36 cellular contexts compared by ENCODE assay signal in the genomic region with DNA sequence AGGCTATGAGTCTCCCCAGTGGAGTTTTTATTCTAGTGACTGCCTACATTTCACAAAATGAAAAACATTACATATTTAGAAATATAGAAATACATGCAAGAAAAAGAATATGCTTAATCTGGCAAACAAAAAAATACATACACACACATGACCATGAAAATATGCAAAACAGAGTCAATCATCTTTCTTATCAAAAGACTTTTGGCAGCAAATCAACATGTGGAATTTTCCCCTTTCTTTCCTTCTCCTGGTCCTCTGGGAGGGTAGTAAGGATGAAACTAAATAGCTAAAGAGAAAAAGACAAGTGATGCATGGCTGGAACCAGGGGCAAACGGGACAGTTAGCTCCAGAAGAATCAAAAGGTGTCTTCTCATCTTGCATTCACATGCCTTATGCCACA.
"Had no signal": no experiment of that assay in that cellular context is flagged by ENCODE, and none has a peak within 500 bp of the region (broad histone marks: within the 10 kb centered on the region; RNA-seq: fewer than 3 reads in every experiment).

No MANE protein-coding gene starts in this region.

- H3K27me3 Mint-ChIP-seq: activated CD4-positive, alpha-beta memory T cell treated with anti-CD3 and anti-CD28 coated beads for 36 hours; activated CD4-positive, alpha-beta T cell treated with anti-CD3 and anti-CD28 coated beads, Interleukin-2, amount 10 ng/mL, durations not matched to agents 24 days and 14 days had no signal

- H3K36me3 ChIP-seq: adrenal gland, brain microvascular endothelial cell, breast epithelium had no signal

- H3K27ac Mint-ChIP-seq: activated B cell treated with CpG ODN at 0.5 μM for 24 hours; activated CD4-positive, alpha-beta memory T cell treated with anti-CD3 and anti-CD28 coated beads for 36 hours; activated CD4-positive, alpha-beta T cell treated with anti-CD3 and anti-CD28 coated beads, Interleukin-2, amount 10 ng/mL, durations not matched to agents 24 days and 14 days; activated CD8-positive, alpha-beta T cell treated with anti-CD3 and anti-CD28 coated beads for 36 hours; activated naive CD4-positive, alpha-beta T cell treated with anti-CD3 and anti-CD28 coated beads for 36 hours; activated naive CD4-positive, alpha-beta T cell treated with anti-CD3 and anti-CD28 coated beads, Interleukin-2, amount 50 U/mL, for 72 hours; activated naive CD8-positive, alpha-beta T cell treated with anti-CD3 and anti-CD28 coated beads for 36 hours; activated T-cell treated with anti-CD3 and anti-CD28 coated beads, Interleukin-2, amount 50 U/mL, for 72 hours; activated T-helper 1 cell treated with anti-CD3 and anti-CD28 coated beads, Interleukin-12 subunit alpha, Interleukin-12 subunit beta, Interleukin-2, Interleukin-4 antibody, amounts not matched to agents 30 ng/mL and 10 ng/mL and 1 ng/mL, durations not matched to agents 14 hours and 24 hours and 36 hours; activated T-helper 17 cell treated with anti-CD3 and anti-CD28 coated beads, Interleukin-2, amount 50 U/mL, for 72 hours; T-helper 1 cell treated with Interleukin-12 subunit alpha and Interleukin-12 subunit beta and Interleukin-4 antibody, amounts not matched to agents 30 μg/mL and 1 μg/mL, for 36 hours; T-helper 2 cell treated with Interferon-gamma antibody and Interleukin-4, amounts not matched to agents 5 μg/mL and 100 μg/mL, for 36 hours had no signal

- H3K4me1 ChIP-seq: breast epithelium had no signal

- ATAC-seq: activated CD8-positive, alpha-beta T cell treated with anti-CD3 and anti-CD28 coated beads for 36 hours; activated naive CD4-positive, alpha-beta T cell treated with anti-CD3 and anti-CD28 coated beads, Interleukin-2, amount 50 U/mL, for 72 hours; activated T-cell treated with anti-CD3 and anti-CD28 coated beads, Interleukin-2, amount 50 U/mL, for 4 hours; activated T-cell treated with anti-CD3 and anti-CD28 coated beads, Interleukin-2, amount 50 U/mL, for 72 hours; activated T-helper 17 cell treated with anti-CD3 and anti-CD28 coated beads, Interleukin-2, amount 50 U/mL, for 72 hours; body of pancreas had no signal

- FAIRE-seq: astrocyte, TTC549 had no signal

- H3K36me3 Mint-ChIP-seq: activated CD4-positive, alpha-beta memory T cell treated with anti-CD3 and anti-CD28 coated beads for 36 hours; activated naive CD4-positive, alpha-beta T cell treated with anti-CD3 and anti-CD28 coated beads, Interleukin-2, amount 50 U/mL, for 72 hours; activated naive CD8-positive, alpha-beta T cell treated with anti-CD3 and anti-CD28 coated beads for 36 hours had no signal

- H3K4me3 ChIP-seq: adrenal gland, body of pancreas, breast epithelium had no signal

- H3K4me3 Mint-ChIP-seq: activated B cell treated with CpG ODN at 0.5 μM for 24 hours; activated CD4-positive, alpha-beta memory T cell treated with anti-CD3 and anti-CD28 coated beads for 36 hours; activated CD4-positive, alpha-beta T cell treated with anti-CD3 and anti-CD28 coated beads, Interleukin-2, amount 10 ng/mL, durations not matched to agents 24 days and 14 days; activated CD8-positive, alpha-beta T cell treated with anti-CD3 and anti-CD28 coated beads for 36 hours; activated naive CD4-positive, alpha-beta T cell treated with anti-CD3 and anti-CD28 coated beads for 36 hours; activated naive CD8-positive, alpha-beta T cell treated with anti-CD3 and anti-CD28 coated beads for 36 hours; activated T-cell treated with anti-CD3 and anti-CD28 coated beads, Interleukin-2, amount 50 U/mL, for 4 hours; activated T-cell treated with anti-CD3 and anti-CD28 coated beads, Interleukin-2, amount 50 U/mL, for 72 hours; activated T-helper 1 cell treated with anti-CD3 and anti-CD28 coated beads, Interleukin-12 subunit alpha, Interleukin-12 subunit beta, Interleukin-2, Interleukin-4 antibody, amounts not matched to agents 30 ng/mL and 10 ng/mL and 1 ng/mL, durations not matched to agents 14 hours and 24 hours and 36 hours; activated T-helper 17 cell treated with anti-CD3 and anti-CD28 coated beads, Interleukin-2, amount 50 U/mL, for 72 hours; T-helper 1 cell treated with Interleukin-12 subunit alpha and Interleukin-12 subunit beta and Interleukin-4 antibody, amounts not matched to agents 30 μg/mL and 1 μg/mL, for 36 hours; T-helper 2 cell treated with Interferon-gamma antibody and Interleukin-4, amounts not matched to agents 5 μg/mL and 100 μg/mL, for 36 hours had no signal

- H3K27me3 ChIP-seq: adrenal gland, body of pancreas, brain microvascular endothelial cell, breast epithelium had no signal

- H3K4me1 Mint-ChIP-seq: activated B cell treated with CpG ODN at 0.5 μM for 24 hours; activated CD4-positive, alpha-beta T cell treated with anti-CD3 and anti-CD28 coated beads, Interleukin-2, amount 10 ng/mL, durations not matched to agents 24 days and 14 days; activated naive CD8-positive, alpha-beta T cell treated with anti-CD3 and anti-CD28 coated beads for 36 hours; activated T-helper 17 cell treated with anti-CD3 and anti-CD28 coated beads, Interleukin-2, amount 50 U/mL, for 72 hours had no signal

- H3K9me3 ChIP-seq: adrenal gland, body of pancreas, breast epithelium had no signal

- DNase-seq: activated B cell treated with CpG ODN at 0.5 μM for 24 hours; activated CD4-positive, alpha-beta memory T cell treated with anti-CD3 and anti-CD28 coated beads for 36 hours; activated CD4-positive, alpha-beta T cell treated with anti-CD3 and anti-CD28 coated beads for 4 hours; activated CD4-positive, alpha-beta T cell treated with anti-CD3 and anti-CD28 coated beads, Interleukin-2, amount 10 ng/mL, durations not matched to agents 24 days and 14 days; activated CD4-positive, alpha-beta T cell treated with anti-CD3 and anti-CD28 coated beads, Interleukin-2, amount 50 U/mL, for 1 hour; activated CD4-positive, alpha-beta T cell treated with anti-CD3 and anti-CD28 coated beads, Interleukin-2, amount 50 U/mL, for 4 hours; activated CD4-positive, CD25-positive, alpha-beta regulatory T cell treated with anti-CD3 and anti-CD28 coated beads, Interleukin-2, amount 50 U/mL, for 72 hours; activated CD8-positive, alpha-beta memory T cell treated with anti-CD3 and anti-CD28 coated beads, Interleukin-2, amount 50 U/mL, for 4 hours; activated CD8-positive, alpha-beta T cell treated with anti-CD3 and anti-CD28 coated beads for 36 hours; activated effector memory CD4-positive, alpha-beta T cell treated with anti-CD3 and anti-CD28 coated beads, Interleukin-2, amount 50 U/mL, for 16 hours; activated gamma-delta T cell treated with Interleukin-2 at 50 U/mL for 16 hours; activated naive CD4-positive, alpha-beta T cell; activated naive CD4-positive, alpha-beta T cell treated with anti-CD3 and anti-CD28 coated beads for 36 hours; activated naive CD4-positive, alpha-beta T cell treated with anti-CD3 and anti-CD28 coated beads, Interleukin-2, amount 50 U/mL, for 16 hours; activated naive CD8-positive, alpha-beta T cell treated with anti-CD3 and anti-CD28 coated beads for 36 hours; activated T-cell treated with anti-CD3 and anti-CD28 coated beads for 4 hours; activated T-cell treated with anti-CD3 and anti-CD28 coated beads, Interleukin-2, amount 50 U/mL, for 1 hour; activated T-cell treated with anti-CD3 and anti-CD28 coated beads, Interleukin-2, amount 50 U/mL, for 4 hours; activated T-cell treated with anti-CD3 and anti-CD28 coated beads, Interleukin-2, amount 50 U/mL, for 72 hours; amniotic stem cell; brain microvascular endothelial cell; central memory CD4-positive, alpha-beta T cell; T-helper 1 cell; T-helper 2 cell; T-helper 9 cell had no signal

- H3K9me3 Mint-ChIP-seq: activated B cell treated with CpG ODN at 0.5 μM for 24 hours; activated CD4-positive, alpha-beta memory T cell treated with anti-CD3 and anti-CD28 coated beads for 36 hours; activated CD4-positive, alpha-beta T cell treated with anti-CD3 and anti-CD28 coated beads, Interleukin-2, amount 10 ng/mL, durations not matched to agents 24 days and 14 days; activated T-helper 1 cell treated with anti-CD3 and anti-CD28 coated beads, Interleukin-12 subunit alpha, Interleukin-12 subunit beta, Interleukin-2, Interleukin-4 antibody, amounts not matched to agents 30 ng/mL and 10 ng/mL and 1 ng/mL, durations not matched to agents 14 hours and 24 hours and 36 hours; T-helper 1 cell treated with Interleukin-12 subunit alpha and Interleukin-12 subunit beta and Interleukin-4 antibody, amounts not matched to agents 30 μg/mL and 1 μg/mL, for 36 hours had no signal

- H3K27ac ChIP-seq: adrenal gland, brain microvascular endothelial cell, breast epithelium, VCaP had no signal
